1 cellular context compared by ENCODE assay signal in the genomic region with DNA sequence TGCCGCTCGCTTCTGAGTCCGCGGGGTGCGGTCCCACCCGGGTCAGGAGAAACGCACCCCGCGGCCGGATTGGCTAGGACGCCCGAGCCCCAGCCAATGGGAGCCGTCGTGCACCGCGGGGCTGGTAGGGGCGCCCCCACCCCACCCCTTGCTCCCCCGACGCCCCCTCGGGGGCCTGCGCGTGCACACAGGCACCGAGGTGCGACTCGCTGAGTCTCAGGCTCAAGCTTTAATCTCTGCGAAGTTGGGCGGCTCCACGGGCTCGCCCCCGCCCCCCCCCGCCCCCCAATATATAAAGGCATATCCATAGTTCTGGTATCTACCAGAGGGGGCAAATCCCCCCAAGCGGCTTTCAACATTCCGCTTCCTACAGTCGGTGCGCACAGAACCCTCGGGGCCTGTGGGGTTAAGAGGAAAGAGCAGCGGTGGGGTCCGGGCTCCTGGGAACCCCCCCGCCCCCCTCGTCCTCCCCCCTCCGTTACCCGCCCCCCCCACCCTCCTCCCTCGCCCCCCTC.
TF ChIP-seq lines count a peak whose summit lies in the region.

A gene with protein sequence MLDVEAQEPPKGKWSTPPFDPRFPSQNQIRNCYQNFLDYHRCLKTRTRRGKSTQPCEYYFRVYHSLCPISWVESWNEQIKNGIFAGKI (minus strand): TSS at position 22 of the 515 bp plus-strand sequence. CDS start 198 bp downstream, outside the sequence.

TF ChIP-seq in K562, 482 proteins besides CTCF, POLR2A, EP300 and RAD21 (continued from another document):
- TF ChIP-seq, protein P1, sequence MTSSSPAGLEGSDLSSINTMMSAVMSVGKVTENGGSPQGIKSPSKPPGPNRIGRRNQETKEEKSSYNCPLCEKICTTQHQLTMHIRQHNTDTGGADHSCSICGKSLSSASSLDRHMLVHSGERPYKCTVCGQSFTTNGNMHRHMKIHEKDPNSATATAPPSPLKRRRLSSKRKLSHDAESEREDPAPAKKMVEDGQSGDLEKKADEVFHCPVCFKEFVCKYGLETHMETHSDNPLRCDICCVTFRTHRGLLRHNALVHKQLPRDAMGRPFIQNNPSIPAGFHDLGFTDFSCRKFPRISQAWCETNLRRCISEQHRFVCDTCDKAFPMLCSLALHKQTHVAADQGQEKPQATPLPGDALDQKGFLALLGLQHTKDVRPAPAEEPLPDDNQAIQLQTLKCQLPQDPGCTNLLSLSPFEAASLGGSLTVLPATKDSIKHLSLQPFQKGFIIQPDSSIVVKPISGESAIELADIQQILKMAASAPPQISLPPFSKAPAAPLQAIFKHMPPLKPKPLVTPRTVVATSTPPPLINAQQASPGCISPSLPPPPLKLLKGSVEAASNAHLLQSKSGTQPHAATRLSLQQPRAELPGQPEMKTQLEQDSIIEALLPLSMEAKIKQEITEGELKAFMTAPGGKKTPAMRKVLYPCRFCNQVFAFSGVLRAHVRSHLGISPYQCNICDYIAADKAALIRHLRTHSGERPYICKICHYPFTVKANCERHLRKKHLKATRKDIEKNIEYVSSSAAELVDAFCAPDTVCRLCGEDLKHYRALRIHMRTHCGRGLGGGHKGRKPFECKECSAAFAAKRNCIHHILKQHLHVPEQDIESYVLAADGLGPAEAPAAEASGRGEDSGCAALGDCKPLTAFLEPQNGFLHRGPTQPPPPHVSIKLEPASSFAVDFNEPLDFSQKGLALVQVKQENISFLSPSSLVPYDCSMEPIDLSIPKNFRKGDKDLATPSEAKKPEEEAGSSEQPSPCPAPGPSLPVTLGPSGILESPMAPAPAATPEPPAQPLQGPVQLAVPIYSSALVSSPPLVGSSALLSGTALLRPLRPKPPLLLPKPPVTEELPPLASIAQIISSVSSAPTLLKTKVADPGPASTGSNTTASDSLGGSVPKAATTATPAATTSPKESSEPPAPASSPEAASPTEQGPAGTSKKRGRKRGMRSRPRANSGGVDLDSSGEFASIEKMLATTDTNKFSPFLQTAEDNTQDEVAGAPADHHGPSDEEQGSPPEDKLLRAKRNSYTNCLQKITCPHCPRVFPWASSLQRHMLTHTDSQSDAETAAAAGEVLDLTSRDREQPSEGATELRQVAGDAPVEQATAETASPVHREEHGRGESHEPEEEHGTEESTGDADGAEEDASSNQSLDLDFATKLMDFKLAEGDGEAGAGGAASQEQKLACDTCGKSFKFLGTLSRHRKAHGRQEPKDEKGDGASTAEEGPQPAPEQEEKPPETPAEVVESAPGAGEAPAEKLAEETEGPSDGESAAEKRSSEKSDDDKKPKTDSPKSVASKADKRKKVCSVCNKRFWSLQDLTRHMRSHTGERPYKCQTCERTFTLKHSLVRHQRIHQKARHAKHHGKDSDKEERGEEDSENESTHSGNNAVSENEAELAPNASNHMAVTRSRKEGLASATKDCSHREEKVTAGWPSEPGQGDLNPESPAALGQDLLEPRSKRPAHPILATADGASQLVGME (CRISPR knock-in tag; IDR thresholded peaks at IDR 0.05), result no peak
- TF ChIP-seq, protein P2, sequence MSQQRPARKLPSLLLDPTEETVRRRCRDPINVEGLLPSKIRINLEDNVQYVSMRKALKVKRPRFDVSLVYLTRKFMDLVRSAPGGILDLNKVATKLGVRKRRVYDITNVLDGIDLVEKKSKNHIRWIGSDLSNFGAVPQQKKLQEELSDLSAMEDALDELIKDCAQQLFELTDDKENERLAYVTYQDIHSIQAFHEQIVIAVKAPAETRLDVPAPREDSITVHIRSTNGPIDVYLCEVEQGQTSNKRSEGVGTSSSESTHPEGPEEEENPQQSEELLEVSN (IDR thresholded peaks at IDR 0.05; ENCODE audit: borderline replicate concordance in 1 of 2, extremely low read depth in 1 of 2, insufficient read depth in 1 of 2, insufficient read length in 1 of 2, low read depth in 1 of 2, low read length in 1 of 2, poor library complexity in 1 of 2, severe bottlenecking in 1 of 2), result peak in 1 of 2 experiments; percentile 46
